11 cellular contexts compared by ENCODE assay signal in genomic region chr14:74952697-74953484, GRCh38. TPM values are rescaled to one million over a fixed set of nuclear protein-coding genes. Genes with fewer than 3 reads are reported as not detected.
DNase-seq lines count a peak whose midpoint lies in the region; ATAC-seq, FAIRE-seq and TF ChIP-seq lines count a peak whose summit lies in the region.
"Had no signal": no experiment of that assay in that cellular context is flagged by ENCODE, and none has a peak within 500 bp of the region (broad histone marks: within the 10 kb centered on the region; RNA-seq: fewer than 3 reads in every experiment).

No MANE protein-coding gene starts in this region.

- DNase-seq in CD4-positive, alpha-beta T cell, result no peak
- DNase-seq in NCI-H1105 (lab: John Stamatoyannopoulos, UW) (peak; percentile 20), endothelial cell of umbilical vein (ENCODE audit: low read depth, low spot score) (no peak), posterior vena cava (ENCODE audit: low spot score) (peak; percentile 74), NCI-H1048 (lab: John Stamatoyannopoulos, UW) (no peak), midbrain (lab: John Stamatoyannopoulos, UW) (no peak), GM23338 (ENCODE audit: low spot score) (no peak)
- DNase-seq: NCI-H774, right cardiac atrium, SHP77 had no signal

- H3K9me1 ChIP-seq in endothelial cell of umbilical vein (replicated peaks; ENCODE audit: control insufficient read depth, extremely low read depth, insufficient read depth, low read length), result no peaks in the 10 kb centered on the region

- H3K27ac Mint-ChIP-seq in CD4-positive, alpha-beta T cell, result no peak overlapping the region
- H3K27ac Mint-ChIP-seq in GM23338, result no peak overlapping the region; the same call in 1 of the 2 replicates
- H3K27ac Mint-ChIP-seq: stimulated activated naive CD8-positive, alpha-beta T cell treated with anti-CD3 and anti-CD28 coated beads, Interleukin-15, Interleukin-2, amounts not matched to agents 100 ng/mL and 50 ng/mL, for 24 hours had no signal

- peaks cover 35% of the 10 kb centered on the region for H3K4me1 ChIP-seq in endothelial cell of umbilical vein (ENCODE audit: control insufficient read depth, extremely low read depth, insufficient read depth, low read length)
- peaks cover 8% of the 10 kb centered on the region for H3K4me1 ChIP-seq in GM23338 (ENCODE audit: insufficient read depth)

- ATAC-seq in CD4-positive, alpha-beta T cell (ENCODE audit: poor library complexity), result no peak
- no peak for ATAC-seq in GM23338
- ATAC-seq: right cardiac atrium had no signal

- H3K27ac ChIP-seq in CD4-positive, alpha-beta T cell (ENCODE audit: low read depth, low read length), result no peak overlapping the region
- H3K27ac ChIP-seq in endothelial cell of umbilical vein (ENCODE audit: insufficient read depth, low read depth, low read length) (no peak overlapping the region), GM23338 (ENCODE audit: low read depth) (no peak overlapping the region)

- H3K36me3 Mint-ChIP-seq in CD4-positive, alpha-beta T cell (ENCODE audit: low read depth), result no peaks in the 10 kb centered on the region
- H3K36me3 Mint-ChIP-seq in GM23338 (ENCODE audit: low read depth), result no peaks in the 10 kb centered on the region; the same call in 2 of the 3 replicates

- H3K79me2 ChIP-seq in endothelial cell of umbilical vein (ENCODE audit: control insufficient read depth, insufficient read depth, low read length), result peaks cover 60% of the 10 kb centered on the region
- no peaks in the 10 kb centered on the region for H3K79me2 ChIP-seq in GM23338 (replicated peaks; ENCODE audit: insufficient read depth)

- peaks cover 8% of the 10 kb centered on the region for H3K27me3 ChIP-seq in CD4-positive, alpha-beta T cell (ENCODE audit: control insufficient read depth, insufficient read depth, low read length)
- H3K27me3 ChIP-seq in endothelial cell of umbilical vein (ENCODE audit: control insufficient read depth in 2 of 2, insufficient read depth in 2 of 2, low read length in 2 of 2) (no peaks in the 10 kb centered on the region), GM23338 (ENCODE audit: insufficient read depth) (peaks cover 12% of the 10 kb centered on the region; the same call in 1 of the 2 replicates)

- no peaks in the 10 kb centered on the region for H3K4me1 Mint-ChIP-seq in CD4-positive, alpha-beta T cell (ENCODE audit: low read depth)
- H3K4me1 Mint-ChIP-seq in GM23338, result peaks cover 13% of the 10 kb centered on the region; the same call in 2 of the 3 replicates

- no peaks in the 10 kb centered on the region for H3K9me3 Mint-ChIP-seq in CD4-positive, alpha-beta T cell
- H3K9me3 Mint-ChIP-seq in GM23338, result no peaks in the 10 kb centered on the region
- H3K9me3 Mint-ChIP-seq: stimulated activated naive CD8-positive, alpha-beta T cell treated with anti-CD3 and anti-CD28 coated beads, Interleukin-15, Interleukin-2, amounts not matched to agents 100 ng/mL and 50 ng/mL, for 24 hours had no signal

- POLR2A ChIA-PET in CD4-positive, alpha-beta T cell (lab: Charles Lee), result no interaction called here
- POLR2A ChIA-PET in endothelial cell of umbilical vein (lab: Charles Lee), result no interaction called here

- H3K4me3 Mint-ChIP-seq in CD4-positive, alpha-beta T cell, result peak overlapping the region; percentile 38
- no peak overlapping the region for H3K4me3 Mint-ChIP-seq in GM23338
- H3K4me3 Mint-ChIP-seq: stimulated activated naive CD8-positive, alpha-beta T cell treated with anti-CD3 and anti-CD28 coated beads, Interleukin-15, Interleukin-2, amounts not matched to agents 100 ng/mL and 50 ng/mL, for 24 hours had no signal

- no peak for TF ChIP-seq POLR2A in endothelial cell of umbilical vein (IDR thresholded peaks at IDR 0.05; ENCODE audit: low read depth, low read length)

- H3K27me3 Mint-ChIP-seq in CD4-positive, alpha-beta T cell, result peaks cover 19% of the 10 kb centered on the region
- peaks cover 13% of the 10 kb centered on the region for H3K27me3 Mint-ChIP-seq in GM23338 (ENCODE audit: insufficient read depth, low read depth, poor library complexity)

- no peak for TF ChIP-seq CTCF in CD4-positive, alpha-beta T cell (IDR thresholded peaks at IDR 0.05)
- TF ChIP-seq CTCF in endothelial cell of umbilical vein (IDR thresholded peaks at IDR 0.05; ENCODE audit: extremely low read depth in 1 of 2, insufficient read depth in 1 of 2, low read depth in 1 of 2, low read length in 2 of 2) (no peak), GM23338 (conservative IDR thresholded peaks at IDR 0.05; ENCODE audit: low read depth in 2 of 2) (no peak)

- BruUV-seq in endothelial cell of umbilical vein (replicated peaks; lab: Mats Ljungman, UMichigan), result no TSS peak

- H3K9me2 ChIP-seq in GM23338 (ENCODE audit: insufficient read depth), result no peaks in the 10 kb centered on the region

- H3K4me3 ChIP-seq in endothelial cell of umbilical vein (replicated peaks in 1 of 3; ENCODE audit: insufficient read depth in 1 of 3, low read depth in 1 of 3, low read length in 3 of 3) (peak overlapping the region in 2 of 3 experiments; percentile 83 to 84), GM23338 (no peak overlapping the region)

- no peak overlapping the region for H3K9ac ChIP-seq in endothelial cell of umbilical vein (replicated peaks; ENCODE audit: extremely low read depth, insufficient read depth, low read length)

- dilution Hi-C loops in endothelial cell of umbilical vein (cut with MboI; ENCODE audit: extremely low pct_ligation_motif_present, low sequenced_read_pairs), result no loop called here

- H3K36me3 ChIP-seq in endothelial cell of umbilical vein (ENCODE audit: control insufficient read depth in 2 of 2, extremely low read depth in 1 of 2, insufficient read depth in 2 of 2, low read length in 2 of 2), result peaks cover 16 to 32% of the 10 kb centered on the region in 2 experiments
- H3K36me3 ChIP-seq in GM23338 (ENCODE audit: insufficient read depth), result no peaks in the 10 kb centered on the region

- H4K20me1 ChIP-seq in endothelial cell of umbilical vein (replicated peaks; ENCODE audit: control insufficient read depth, extremely low read depth, insufficient read depth, low read length) (no peaks in the 10 kb centered on the region), GM23338 (replicated peaks; ENCODE audit: insufficient read depth) (no peaks in the 10 kb centered on the region)

- FAIRE-seq in endothelial cell of umbilical vein (lab: Jason Lieb, UNC), result no peak

- no peaks in the 10 kb centered on the region; the same call in 1 of the 2 replicates for H3F3A ChIP-seq in GM23338 (replicated peaks; ENCODE audit: low read depth)

- CTCF ChIA-PET in CD4-positive, alpha-beta T cell (lab: Charles Lee), result interaction anchor here (1.1 kb wide), 1 partner anchor 92 kb away, joined by 3 read pairs; no protein-coding TSS in a partner anchor
- CTCF ChIA-PET in endothelial cell of umbilical vein (lab: Charles Lee), result interaction anchor here (0.7 to 3.2 kb wide), 2 partner anchors 31 to 135 kb away, joined by 3 to 14 read pairs; no protein-coding TSS in a partner anchor

- intact Hi-C loops in CD4-positive, alpha-beta T cell (cut with DNase I, micrococcal nuclease), result no loop called here
- intact Hi-C loops in endothelial cell of umbilical vein (cut with micrococcal nuclease), result no loop called here
- intact Hi-C loops in posterior vena cava (cut with DNase I), result loop anchor here in 1 of 2 donors (1.0 kb wide), 1 partner anchor 128 kb away; no protein-coding TSS in a partner anchor

- H3K4me2 ChIP-seq in endothelial cell of umbilical vein (ENCODE audit: insufficient read depth, low read length), result peak overlapping the region; percentile 83
- no peak overlapping the region for H3K4me2 ChIP-seq in GM23338

- no peaks in the 10 kb centered on the region for H3K9me3 ChIP-seq in CD4-positive, alpha-beta T cell (ENCODE audit: control insufficient read depth, low read length)
- no peaks in the 10 kb centered on the region for H3K9me3 ChIP-seq in endothelial cell of umbilical vein (replicated peaks; ENCODE audit: control insufficient read depth, insufficient read depth, low read length)

- no peak overlapping the region for H2AFZ ChIP-seq in endothelial cell of umbilical vein (ENCODE audit: low read depth, low read length)
- no peak overlapping the region for H2AFZ ChIP-seq in GM23338

RNA-seq across cellular contexts. Expression of gene PGF, which starts 2.5 kb away (rescaled TPM):
- total RNA-seq in CD4-positive, alpha-beta T cell, result under 1 TPM in 1 of 2 experiments, not detected in 1; 0.11 TPM
- 206 and 254 TPM in 2 replicates for total RNA-seq in endothelial cell of umbilical vein
- polyA plus RNA-seq in endothelial cell of umbilical vein, result 89.0 and 102 TPM in 2 replicates
- 47.5 and 62.9 TPM in 2 replicates for polyA plus RNA-seq in endothelial cell of umbilical vein (2011; cell fraction: cytosol; rRNA removed)
- 103 TPM in 2 replicates for polyA plus RNA-seq in endothelial cell of umbilical vein (2011; cell fraction: nucleus; rRNA removed)
- 68.6 and 97.1 TPM in 2 replicates for polyA plus RNA-seq in endothelial cell of umbilical vein (2012)
- polyA minus RNA-seq in endothelial cell of umbilical vein, result 49.2 and 69.1 TPM in 2 replicates
- polyA minus RNA-seq in endothelial cell of umbilical vein (2011; cell fraction: cytosol; rRNA and poly(A)+ RNA removed), result not detected
- 84.1 and 105 TPM in 2 replicates for polyA minus RNA-seq in endothelial cell of umbilical vein (2011; cell fraction: nucleus; rRNA and poly(A)+ RNA removed)
- total RNA-seq in posterior vena cava, result 10 to 100 TPM in 1 of 2 donors, 1 to 10 TPM in 1; 7.7 to 11.2 TPM
- 6.3 and 9.5 TPM in 2 replicates for total RNA-seq in GM23338 (2014; rRNA removed; shearing (Covaris generic))
- 2.9 and 5.1 TPM in 2 replicates for polyA plus RNA-seq in GM23338 (2016; fragmentation: Nextera tagmentation; extraction: Ambion mirVana)

RNA-seq across cellular contexts. Expression of gene RPS6KL1, which starts 29.8 kb away (rescaled TPM):
- 10 to 100 TPM; 12.5 to 12.7 TPM for total RNA-seq in CD4-positive, alpha-beta T cell
- total RNA-seq in endothelial cell of umbilical vein, result 23.8 and 25.6 TPM in 2 replicates
- polyA plus RNA-seq in endothelial cell of umbilical vein, result 10.2 TPM in 2 replicates
- 8.3 and 9.6 TPM in 2 replicates for polyA plus RNA-seq in endothelial cell of umbilical vein (2011; cell fraction: cytosol; rRNA removed)
- polyA plus RNA-seq in endothelial cell of umbilical vein (2011; cell fraction: nucleus; rRNA removed), result 44.8 and 45.3 TPM in 2 replicates
- 15.8 and 17.7 TPM in 2 replicates for polyA plus RNA-seq in endothelial cell of umbilical vein (2012)
- polyA minus RNA-seq in endothelial cell of umbilical vein, result 22.9 and 29.7 TPM in 2 replicates
- polyA minus RNA-seq in endothelial cell of umbilical vein (2011; cell fraction: cytosol; rRNA and poly(A)+ RNA removed), result 1.3 TPM
- 21.8 and 24.8 TPM in 2 replicates for polyA minus RNA-seq in endothelial cell of umbilical vein (2011; cell fraction: nucleus; rRNA and poly(A)+ RNA removed)
- 10 to 100 TPM in 1 of 2 donors, 1 to 10 TPM in 1; 9.6 to 17.0 TPM for total RNA-seq in posterior vena cava
- total RNA-seq in GM23338 (2014; rRNA removed; shearing (Covaris generic)), result 6.5 and 11.6 TPM in 2 replicates
- 4.6 and 5.6 TPM in 2 replicates for polyA plus RNA-seq in GM23338 (2016; fragmentation: Nextera tagmentation; extraction: Ambion mirVana)

RNA-seq across cellular contexts. Expression of gene EIF2B2, which starts 49.8 kb away (rescaled TPM):
- total RNA-seq in CD4-positive, alpha-beta T cell, result 10 to 100 TPM; 21.0 to 24.2 TPM
- 97.0 and 103 TPM in 2 replicates for total RNA-seq in endothelial cell of umbilical vein
- 143 and 146 TPM in 2 replicates for polyA plus RNA-seq in endothelial cell of umbilical vein
- 124 and 125 TPM in 2 replicates for polyA plus RNA-seq in endothelial cell of umbilical vein (2011; cell fraction: cytosol; rRNA removed)
- polyA plus RNA-seq in endothelial cell of umbilical vein (2011; cell fraction: nucleus; rRNA removed), result 101 and 104 TPM in 2 replicates
- 71.5 and 81.7 TPM in 2 replicates for polyA plus RNA-seq in endothelial cell of umbilical vein (2012)
- polyA minus RNA-seq in endothelial cell of umbilical vein, result 89.0 and 115 TPM in 2 replicates
- 36.6 TPM for polyA minus RNA-seq in endothelial cell of umbilical vein (2011; cell fraction: cytosol; rRNA and poly(A)+ RNA removed)
- polyA minus RNA-seq in endothelial cell of umbilical vein (2011; cell fraction: nucleus; rRNA and poly(A)+ RNA removed), result 65.0 and 65.2 TPM in 2 replicates
- 10 to 100 TPM; 22.3 to 29.5 TPM for total RNA-seq in posterior vena cava
- total RNA-seq in GM23338 (2014; rRNA removed; shearing (Covaris generic)), result 39.2 and 41.4 TPM in 2 replicates
- 36.4 and 40.5 TPM in 2 replicates for polyA plus RNA-seq in GM23338 (2016; fragmentation: Nextera tagmentation; extraction: Ambion mirVana)

Comparison
In these comparisons a context has a peak if more than half of its experiments do, and no peak if none do; other contexts are left out.
1. DNase-seq: peak in NCI-H1105 (single experiment) and posterior vena cava (single experiment); none in CD4-positive, alpha-beta T cell (0 of 10), endothelial cell of umbilical vein (single experiment), NCI-H1048 (single experiment), midbrain (single experiment) and GM23338 (single experiment).
2. RNA of gene PGF, which starts 2.5 kb away (total RNA-seq): 206 to 254 TPM in endothelial cell of umbilical vein; 7.7 to 11.2 TPM in posterior vena cava, 6.3 to 9.5 TPM in GM23338 and 0.11 TPM in CD4-positive, alpha-beta T cell; every median in the first group is over 10 times any median in the second.